In the genomic region with DNA sequence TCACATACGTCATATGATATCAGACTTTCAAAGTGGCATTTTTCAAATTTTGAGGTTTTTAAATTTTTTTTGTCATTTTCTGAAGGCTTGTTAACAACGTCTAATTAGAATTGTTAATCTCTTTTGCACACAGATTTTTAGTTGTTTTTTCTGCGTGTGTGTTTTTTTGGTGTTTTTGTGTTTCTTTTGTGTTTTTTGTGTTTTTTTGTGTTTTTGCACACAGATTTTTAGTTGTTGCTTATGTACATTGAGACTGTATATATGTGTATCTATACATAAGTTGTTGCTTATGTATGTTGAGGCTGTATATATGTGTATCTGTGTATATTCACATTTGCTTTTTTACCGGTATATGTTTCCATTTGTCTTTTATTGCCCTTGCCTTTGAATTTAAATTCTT, we compare ENCODE assay signal across 1 cellular context.
TF ChIP-seq lines count a peak whose summit lies in the region.

No MANE protein-coding gene starts in this region.

TF ChIP-seq in K562, 482 proteins besides CTCF, POLR2A, EP300 and RAD21:
- TF ChIP-seq OTX1 (CRISPR knock-in tag; IDR thresholded peaks at IDR 0.05) (peak; percentile 49; the same call in 1 of the 2 replicates), HLTF (IDR thresholded peaks at IDR 0.05) (peak; percentile 73; the same call in 1 of the 2 replicates), TAF9B (IDR thresholded peaks at IDR 0.05; ENCODE audit: partially characterized antibody) (peak; percentile 12), ARID1B (IDR thresholded peaks at IDR 0.05) (0 out of 2 replicates have a peak, but pooled peaks have one; percentile 12), HDAC1 (IDR thresholded peaks at IDR 0.05) (peak in 1 of 2 experiments; percentile 42; a peak in 1 of 4 replicates)
- TF ChIP-seq, protein P1, sequence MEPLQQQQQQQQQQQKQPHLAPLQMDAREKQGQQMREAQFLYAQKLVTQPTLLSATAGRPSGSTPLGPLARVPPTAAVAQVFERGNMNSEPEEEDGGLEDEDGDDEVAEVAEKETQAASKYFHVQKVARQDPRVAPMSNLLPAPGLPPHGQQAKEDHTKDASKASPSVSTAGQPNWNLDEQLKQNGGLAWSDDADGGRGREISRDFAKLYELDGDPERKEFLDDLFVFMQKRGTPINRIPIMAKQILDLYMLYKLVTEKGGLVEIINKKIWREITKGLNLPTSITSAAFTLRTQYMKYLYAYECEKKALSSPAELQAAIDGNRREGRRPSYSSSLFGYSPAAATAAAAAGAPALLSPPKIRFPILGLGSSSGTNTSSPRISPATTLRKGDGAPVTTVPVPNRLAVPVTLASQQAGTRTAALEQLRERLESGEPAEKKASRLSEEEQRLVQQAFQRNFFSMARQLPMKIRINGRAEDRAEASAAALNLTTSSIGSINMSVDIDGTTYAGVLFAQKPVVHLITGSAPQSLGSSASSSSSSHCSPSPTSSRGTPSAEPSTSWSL (CRISPR knock-in tag; IDR thresholded peaks at IDR 0.05; ENCODE audit: borderline replicate concordance): no peak
